Comparison of ENCODE assay signal across 28 cellular contexts in the genomic region with DNA sequence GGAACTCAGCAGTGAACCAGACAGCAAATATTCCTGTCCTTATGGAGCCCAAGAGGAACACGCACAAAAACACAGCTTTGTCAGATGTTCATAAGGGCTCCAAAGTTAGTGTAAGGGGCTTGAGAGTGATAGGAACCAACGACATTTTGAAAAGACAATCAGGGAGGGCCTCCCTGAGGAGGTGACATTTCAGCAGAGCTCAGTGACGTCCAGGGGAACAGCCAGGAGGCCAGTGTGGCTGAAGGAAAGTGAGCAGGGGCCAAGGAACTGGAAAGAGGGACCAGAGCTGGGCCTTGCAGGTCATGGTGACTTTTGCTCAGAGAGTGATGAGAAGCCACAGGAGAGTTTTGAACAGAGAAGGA. TPM values are rescaled to one million over a fixed set of nuclear protein-coding genes. Genes with fewer than 3 reads are reported as not detected.
DNase-seq lines count a peak whose midpoint lies in the region; ATAC-seq and TF ChIP-seq lines count a peak whose summit lies in the region.
"Had no signal": no experiment of that assay in that cellular context is flagged by ENCODE, and none has a peak within 500 bp of the region (broad histone marks: within the 10 kb centered on the region; RNA-seq: fewer than 3 reads in every experiment).

No MANE protein-coding gene starts in this region.

- no peaks in the 10 kb centered on the region for H3K36me3 Mint-ChIP-seq in activated naive CD4-positive, alpha-beta T cell treated with anti-CD3 and anti-CD28 coated beads for 36 hours (ENCODE audit: low read depth)
- H3K36me3 Mint-ChIP-seq in activated naive CD4-positive, alpha-beta T cell treated with anti-CD3 and anti-CD28 coated beads, Interleukin-2, amount 50 U/mL, for 72 hours: no peaks in the 10 kb centered on the region
- H3K36me3 Mint-ChIP-seq in activated T-helper 1 cell treated with anti-CD3 and anti-CD28 coated beads, Interleukin-12 subunit alpha, Interleukin-12 subunit beta, Interleukin-2, Interleukin-4 antibody, amounts not matched to agents 30 ng/mL and 10 ng/mL and 1 ng/mL, durations not matched to agents 14 hours and 24 hours and 36 hours (ENCODE audit: low read depth): no peaks in the 10 kb centered on the region
- peaks cover 6% of the 10 kb centered on the region for H3K36me3 Mint-ChIP-seq in dendritic cell treated with granulocyte-macrophage colony-stimulating factor and Interleukin-4, amounts not matched to agents 40 ng/mL and 50 ng/mL, for 4 days (ENCODE audit: low read depth)
- no peaks in the 10 kb centered on the region for H3K36me3 Mint-ChIP-seq in neural crest cell (ENCODE audit: low read depth)
- H3K36me3 Mint-ChIP-seq: activated CD8-positive, alpha-beta memory T cell treated with anti-CD3 and anti-CD28 coated beads, Interleukin-2, amount 10 ng/mL, durations not matched to agents 7 days and 5 days; activated naive CD8-positive, alpha-beta T cell treated with anti-CD3 and anti-CD28 coated beads, Interleukin-2, amount 10 ng/mL, durations not matched to agents 7 days and 5 days had no signal

- intact Hi-C loops in activated naive CD4-positive, alpha-beta T cell treated with anti-CD3 and anti-CD28 coated beads for 36 hours (cut with micrococcal nuclease): no loop called here
- intact Hi-C loops in activated T-helper 1 cell treated with anti-CD3 and anti-CD28 coated beads, Interleukin-12 subunit alpha, Interleukin-12 subunit beta, Interleukin-2, Interleukin-4 antibody, amounts not matched to agents 30 ng/mL and 10 ng/mL and 1 ng/mL, durations not matched to agents 14 hours and 24 hours and 36 hours (cut with micrococcal nuclease): no loop called here
- intact Hi-C loops in dendritic cell treated with granulocyte-macrophage colony-stimulating factor and Interleukin-4, amounts not matched to agents 40 ng/mL and 50 ng/mL, for 4 days (cut with micrococcal nuclease): no loop called here

- no peaks in the 10 kb centered on the region for H3K27me3 Mint-ChIP-seq in activated naive CD4-positive, alpha-beta T cell treated with anti-CD3 and anti-CD28 coated beads for 36 hours (ENCODE audit: low read depth)
- H3K27me3 Mint-ChIP-seq in activated T-helper 1 cell treated with anti-CD3 and anti-CD28 coated beads, Interleukin-12 subunit alpha, Interleukin-12 subunit beta, Interleukin-2, Interleukin-4 antibody, amounts not matched to agents 30 ng/mL and 10 ng/mL and 1 ng/mL, durations not matched to agents 14 hours and 24 hours and 36 hours (ENCODE audit: insufficient read depth): no peaks in the 10 kb centered on the region
- H3K27me3 Mint-ChIP-seq in dendritic cell treated with granulocyte-macrophage colony-stimulating factor and Interleukin-4, amounts not matched to agents 40 ng/mL and 50 ng/mL, for 4 days: no peaks in the 10 kb centered on the region
- no peaks in the 10 kb centered on the region for H3K27me3 Mint-ChIP-seq in neural crest cell (ENCODE audit: low read depth)
- H3K27me3 Mint-ChIP-seq: activated CD8-positive, alpha-beta memory T cell treated with anti-CD3 and anti-CD28 coated beads, Interleukin-2, amount 10 ng/mL, durations not matched to agents 7 days and 5 days; activated naive CD8-positive, alpha-beta T cell treated with anti-CD3 and anti-CD28 coated beads, Interleukin-2, amount 10 ng/mL, durations not matched to agents 7 days and 5 days; effector memory CD8-positive, alpha-beta T cell had no signal

- CTCF ChIA-PET in activated naive CD4-positive, alpha-beta T cell treated with anti-CD3 and anti-CD28 coated beads for 36 hours (lab: Charles Lee): interaction anchor here (1.2 kb wide), 1 partner anchor 9 kb away, joined by 4 read pairs; no protein-coding TSS in a partner anchor

- peak overlapping the region; percentile 0 for H3K27ac Mint-ChIP-seq in activated naive CD4-positive, alpha-beta T cell treated with anti-CD3 and anti-CD28 coated beads for 36 hours
- peak overlapping the region in 1 of 2 donors; percentile 69 for H3K27ac Mint-ChIP-seq in activated naive CD4-positive, alpha-beta T cell treated with anti-CD3 and anti-CD28 coated beads, Interleukin-2, amount 50 U/mL, for 72 hours
- peak overlapping the region; percentile 4 for H3K27ac Mint-ChIP-seq in activated T-helper 1 cell treated with anti-CD3 and anti-CD28 coated beads, Interleukin-12 subunit alpha, Interleukin-12 subunit beta, Interleukin-2, Interleukin-4 antibody, amounts not matched to agents 30 ng/mL and 10 ng/mL and 1 ng/mL, durations not matched to agents 14 hours and 24 hours and 36 hours
- peak overlapping the region; percentile 10 for H3K27ac Mint-ChIP-seq in dendritic cell treated with granulocyte-macrophage colony-stimulating factor and Interleukin-4, amounts not matched to agents 40 ng/mL and 50 ng/mL, for 4 days
- H3K27ac Mint-ChIP-seq in neural crest cell (ENCODE audit: unreplicated experiment): peak overlapping the region; percentile 1
- H3K27ac Mint-ChIP-seq: activated CD8-positive, alpha-beta memory T cell treated with anti-CD3 and anti-CD28 coated beads, Interleukin-2, amount 10 ng/mL, durations not matched to agents 7 days and 5 days; activated naive CD8-positive, alpha-beta T cell treated with anti-CD3 and anti-CD28 coated beads, Interleukin-2, amount 10 ng/mL, durations not matched to agents 7 days and 5 days; effector memory CD8-positive, alpha-beta T cell had no signal

- no peak for ATAC-seq in activated naive CD4-positive, alpha-beta T cell treated with anti-CD3 and anti-CD28 coated beads, Interleukin-2, amount 50 U/mL, for 72 hours

- no peak for DNase-seq in activated naive CD4-positive, alpha-beta T cell treated with anti-CD3 and anti-CD28 coated beads for 36 hours
- no peak for DNase-seq in activated naive CD4-positive, alpha-beta T cell treated with anti-CD3 and anti-CD28 coated beads, Interleukin-2, amount 50 U/mL, for 72 hours (ENCODE audit: low spot score in 2 of 2)
- DNase-seq in activated T-helper 1 cell treated with anti-CD3 and anti-CD28 coated beads, Interleukin-12 subunit alpha, Interleukin-12 subunit beta, Interleukin-2, Interleukin-4 antibody, amounts not matched to agents 30 ng/mL and 10 ng/mL and 1 ng/mL, durations not matched to agents 14 hours and 24 hours and 36 hours (ENCODE audit: low spot score): no peak
- no peak for DNase-seq in neural crest cell (ENCODE audit: low read depth, low spot score)
- DNase-seq in NCI-H187 (lab: John Stamatoyannopoulos, UW): no peak
- DNase-seq in GM19240 (ENCODE audit: insufficient read length, low spot score): no peak
- no peak for DNase-seq in NCI-H226
- DNase-seq: ACHN; activated CD4-positive, alpha-beta T cell treated with anti-CD3 and anti-CD28 coated beads for 4 hours; activated CD8-positive, alpha-beta memory T cell treated with anti-CD3 and anti-CD28 coated beads, Interleukin-2, amount 10 ng/mL, durations not matched to agents 7 days and 5 days; activated naive CD8-positive, alpha-beta T cell treated with anti-CD3 and anti-CD28 coated beads, Interleukin-2, amount 10 ng/mL, durations not matched to agents 7 days and 5 days; BE2C; COR-L47; cortex of kidney; DMS53; erythroblast; mammary epithelial cell; MV-4-11; NCI-H1436; NCI-H446 treated with DMSO at 0.1 percent for 48 hours; NCI-H774; SHP77 treated with DMSO at 0.1 percent for 48 hours; sigmoid colon; stimulated activated CD4-positive, alpha-beta T cell treated with anti-CD3 and anti-CD28 coated beads, Interleukin-12 subunit alpha, Interleukin-12 subunit beta, amount 100 ng/mL, for 4 hours; stimulated activated CD4-positive, alpha-beta T cell treated with anti-CD3 and anti-CD28 coated beads, Interleukin-4, amount 100 ng/mL, for 1 hour; trophoblast cell had no signal

- H3K4me1 Mint-ChIP-seq in activated naive CD4-positive, alpha-beta T cell treated with anti-CD3 and anti-CD28 coated beads for 36 hours (ENCODE audit: low read depth): peaks cover 24% of the 10 kb centered on the region
- peaks cover 14% of the 10 kb centered on the region for H3K4me1 Mint-ChIP-seq in activated T-helper 1 cell treated with anti-CD3 and anti-CD28 coated beads, Interleukin-12 subunit alpha, Interleukin-12 subunit beta, Interleukin-2, Interleukin-4 antibody, amounts not matched to agents 30 ng/mL and 10 ng/mL and 1 ng/mL, durations not matched to agents 14 hours and 24 hours and 36 hours (ENCODE audit: low read depth)
- H3K4me1 Mint-ChIP-seq in dendritic cell treated with granulocyte-macrophage colony-stimulating factor and Interleukin-4, amounts not matched to agents 40 ng/mL and 50 ng/mL, for 4 days (ENCODE audit: low read depth): peaks cover 26% of the 10 kb centered on the region
- peaks cover 51% of the 10 kb centered on the region for H3K4me1 Mint-ChIP-seq in neural crest cell

- H3K4me3 Mint-ChIP-seq in activated naive CD4-positive, alpha-beta T cell treated with anti-CD3 and anti-CD28 coated beads for 36 hours: no peak overlapping the region
- no peak overlapping the region for H3K4me3 Mint-ChIP-seq in activated T-helper 1 cell treated with anti-CD3 and anti-CD28 coated beads, Interleukin-12 subunit alpha, Interleukin-12 subunit beta, Interleukin-2, Interleukin-4 antibody, amounts not matched to agents 30 ng/mL and 10 ng/mL and 1 ng/mL, durations not matched to agents 14 hours and 24 hours and 36 hours
- no peak overlapping the region for H3K4me3 Mint-ChIP-seq in dendritic cell treated with granulocyte-macrophage colony-stimulating factor and Interleukin-4, amounts not matched to agents 40 ng/mL and 50 ng/mL, for 4 days
- no peak overlapping the region for H3K4me3 Mint-ChIP-seq in neural crest cell
- H3K4me3 Mint-ChIP-seq: activated CD8-positive, alpha-beta memory T cell treated with anti-CD3 and anti-CD28 coated beads, Interleukin-2, amount 10 ng/mL, durations not matched to agents 7 days and 5 days; activated naive CD8-positive, alpha-beta T cell treated with anti-CD3 and anti-CD28 coated beads, Interleukin-2, amount 10 ng/mL, durations not matched to agents 7 days and 5 days had no signal

- no peak for TF ChIP-seq CTCF in neural crest cell (conservative IDR thresholded peaks at IDR 0.05)

- no peaks in the 10 kb centered on the region for H3K9me3 Mint-ChIP-seq in activated naive CD4-positive, alpha-beta T cell treated with anti-CD3 and anti-CD28 coated beads for 36 hours
- H3K9me3 Mint-ChIP-seq in activated naive CD4-positive, alpha-beta T cell treated with anti-CD3 and anti-CD28 coated beads, Interleukin-2, amount 50 U/mL, for 72 hours: no peaks in the 10 kb centered on the region
- H3K9me3 Mint-ChIP-seq in activated T-helper 1 cell treated with anti-CD3 and anti-CD28 coated beads, Interleukin-12 subunit alpha, Interleukin-12 subunit beta, Interleukin-2, Interleukin-4 antibody, amounts not matched to agents 30 ng/mL and 10 ng/mL and 1 ng/mL, durations not matched to agents 14 hours and 24 hours and 36 hours: no peaks in the 10 kb centered on the region
- no peaks in the 10 kb centered on the region for H3K9me3 Mint-ChIP-seq in dendritic cell treated with granulocyte-macrophage colony-stimulating factor and Interleukin-4, amounts not matched to agents 40 ng/mL and 50 ng/mL, for 4 days
- H3K9me3 Mint-ChIP-seq in neural crest cell: no peaks in the 10 kb centered on the region
- H3K9me3 Mint-ChIP-seq: activated naive CD8-positive, alpha-beta T cell treated with anti-CD3 and anti-CD28 coated beads, Interleukin-2, amount 10 ng/mL, durations not matched to agents 7 days and 5 days; effector memory CD8-positive, alpha-beta T cell had no signal

RNA-seq across cellular contexts. Expression of gene NOL4L, which starts 16.1 kb away (rescaled TPM):
- total RNA-seq in activated naive CD4-positive, alpha-beta T cell treated with anti-CD3 and anti-CD28 coated beads for 36 hours: 10 to 100 TPM; 24.8 to 29.2 TPM
- 10 to 100 TPM; 21.2 to 30.7 TPM for total RNA-seq in activated naive CD4-positive, alpha-beta T cell treated with anti-CD3 and anti-CD28 coated beads, Interleukin-2, amount 50 U/mL, for 72 hours
- total RNA-seq in activated T-helper 1 cell treated with anti-CD3 and anti-CD28 coated beads, Interleukin-12 subunit alpha, Interleukin-12 subunit beta, Interleukin-2, Interleukin-4 antibody, amounts not matched to agents 30 ng/mL and 10 ng/mL and 1 ng/mL, durations not matched to agents 14 hours and 24 hours and 36 hours: 10.3 and 14.3 TPM in 2 replicates
- 52.3 and 53.6 TPM in 2 replicates for total RNA-seq in neural crest cell
